In genomic region chr17:80970044-80970761, GRCh38 we compare ENCODE assay signal across 8 cellular contexts. TPM values are rescaled to one million over a fixed set of nuclear protein-coding genes. Genes with fewer than 3 reads are reported as not detected.
DNase-seq lines count a peak whose midpoint lies in the region; ATAC-seq and TF ChIP-seq lines count a peak whose summit lies in the region.

No MANE protein-coding gene starts in this region.

- peaks cover 0 to 3% (median 0%) of the 10 kb centered on the region in 5 experiments for H3K9me3 Mint-ChIP-seq in brain

- H3K4me3 Mint-ChIP-seq in brain: peak overlapping the region in 1 of 5 experiments; percentile 34

- H3K27me3 Mint-ChIP-seq in brain: peaks cover 4% of the 10 kb centered on the region

- no peaks in the 10 kb centered on the region for H3K9me3 ChIP-seq in SJCRH30 (replicated peaks)

- TF ChIP-seq CTCF in 22Rv1 (IDR thresholded peaks at IDR 0.05) (peak; percentile 66), GM12872 (IDR thresholded peaks at IDR 0.05; ENCODE audit: insufficient read depth, low read depth, low read length) (peak; percentile 85), brain (conservative IDR thresholded peaks at IDR 0.05) (peak; percentile 57 to 72)

- H3K36me3 ChIP-seq in SJCRH30: no peaks in the 10 kb centered on the region

- H3K4me1 Mint-ChIP-seq in brain: peaks cover 40% of the 10 kb centered on the region

- H3K27me3 ChIP-seq in SJCRH30: no peaks in the 10 kb centered on the region

- DNase-seq in SJCRH30: peak; percentile 98
- DNase-seq in left kidney (ENCODE audit: low read depth, low spot score): peak; percentile 80
- peak; percentile 54 for DNase-seq in superior temporal gyrus (ENCODE audit: extremely low spot score)
- DNase-seq in amniotic stem cell (lab: John Stamatoyannopoulos, UW): no peak

- ATAC-seq in HG03045 (IDR thresholded peaks at IDR 0.05; ENCODE audit: unreplicated experiment): no peak

- H3K4me3 ChIP-seq in SJCRH30: peak overlapping the region; percentile 48

- H3K4me1 ChIP-seq in SJCRH30: peaks cover 37% of the 10 kb centered on the region

- peaks cover 10% of the 10 kb centered on the region for H3K36me3 Mint-ChIP-seq in brain

- H3K27ac ChIP-seq in 22Rv1 (no peak overlapping the region), SJCRH30 (peak overlapping the region; percentile 93)

- peak overlapping the region in 4 of 5 experiments; percentile 63 to 99 (median 87) for H3K27ac Mint-ChIP-seq in brain

RNA-seq across cellular contexts. Expression of gene CHMP6, which starts 21.4 kb away (rescaled TPM):
- 23.5 and 27.6 TPM in 2 replicates for total RNA-seq in SJCRH30 (2014; rRNA removed; shearing (Covaris generic))
- 35.2 TPM for polyA plus RNA-seq in brain (ENCODE audit: insufficient read depth, low read depth, low replicate concordance)
